In genomic region chr13:54657588-54657987, GRCh38 we compare ENCODE assay signal across 20 cellular contexts.
A peak's percentile ranks its signal among the peaks of the same experiment; 100 is the strongest.
DNase-seq lines count a peak whose midpoint lies in the region; ATAC-seq and TF ChIP-seq lines count a peak whose summit lies in the region.
"Had no signal": no experiment of that assay in that cellular context is flagged by ENCODE, and none has a peak within 500 bp of the region (broad histone marks: within the 10 kb centered on the region; RNA-seq: fewer than 3 reads in every experiment).

No MANE protein-coding gene starts in this region.

- DNase-seq in OCI-M1 (lab: John Stamatoyannopoulos, UW) (peak; percentile 23), 8988T (no peak), colonic mucosa (no peak)
- no peak for DNase-seq in activated CD4-positive, alpha-beta T cell treated with anti-CD3 and anti-CD28 coated beads for 4 hours
- DNase-seq: ACHN; BE2C; C1 segment of cervical spinal cord; CD4-positive, alpha-beta memory T cell; CD4-positive, CD25-positive, alpha-beta regulatory T cell; CD8-positive, alpha-beta memory T cell; COR-L47; DMS 273 treated with DMSO at 0.1 percent for 48 hours; DMS153; DMS53; DMS79 treated with DMSO at 0.1 percent for 48 hours; GF-D8 had no signal

- no peaks in the 10 kb centered on the region for H3K36me3 ChIP-seq in colonic mucosa
- H3K36me3 ChIP-seq: BE2C, BLaER1 had no signal

- no peaks in the 10 kb centered on the region for H3K9me3 ChIP-seq in colonic mucosa
- H3K9me3 ChIP-seq: BE2C, BLaER1 had no signal

- H3K9ac ChIP-seq in colonic mucosa (ENCODE audit: low read depth in 2 of 2, low read length in 2 of 2) = no peak overlapping the region
- H3K9ac ChIP-seq: BLaER1 had no signal

- ATAC-seq in GM18858 (IDR thresholded peaks at IDR 0.05; ENCODE audit: unreplicated experiment) (peak; percentile 63), HG02610 (IDR thresholded peaks at IDR 0.05; ENCODE audit: unreplicated experiment) (peak; percentile 72)

- H3K4me1 ChIP-seq in colonic mucosa = no peaks in the 10 kb centered on the region
- H3K4me1 ChIP-seq: BE2C, BLaER1 had no signal

- no peak for TF ChIP-seq CTCF in colonic mucosa (IDR thresholded peaks at IDR 0.05)

- no peak overlapping the region for H3K4me3 ChIP-seq in colonic mucosa
- H3K4me3 ChIP-seq: BLaER1 had no signal

- intact Hi-C loops in colonic mucosa (cut with DNase I) = no loop called here

- no peak overlapping the region for H3K27ac ChIP-seq in colonic mucosa
- H3K27ac ChIP-seq: 22Rv1, BLaER1 had no signal

- no peaks in the 10 kb centered on the region for H3K27me3 ChIP-seq in colonic mucosa
- H3K27me3 ChIP-seq: BE2C, BLaER1 had no signal
